8 cellular contexts compared by ENCODE assay signal in genomic region chr11:723120-723883, GRCh38. TPM values are rescaled to one million over a fixed set of nuclear protein-coding genes. Genes with fewer than 3 reads are reported as not detected.
DNase-seq lines count a peak whose midpoint lies in the region; ATAC-seq, FAIRE-seq and TF ChIP-seq lines count a peak whose summit lies in the region.

No MANE protein-coding gene starts in this region.

- TF ChIP-seq EP300 in A549 (IDR thresholded peaks at IDR 0.05) = no peak

- H4K20me1 ChIP-seq in smooth muscle cell (ENCODE audit: low read depth) = peaks cover 17% of the 10 kb centered on the region

- no peak for TF ChIP-seq POLR2A in A549 (IDR thresholded peaks at IDR 0.05; ENCODE audit: low read length)

- peak overlapping the region; percentile 9 for H3K27ac Mint-ChIP-seq in activated T-helper 1 cell treated with anti-CD3 and anti-CD28 coated beads, Interleukin-12 subunit alpha, Interleukin-12 subunit beta, Interleukin-2, Interleukin-4 antibody, amounts not matched to agents 30 ng/mL and 10 ng/mL and 1 ng/mL, durations not matched to agents 14 hours and 24 hours and 36 hours

- H3K9me3 ChIP-seq in A549 (no peaks in the 10 kb centered on the region), smooth muscle cell (replicated peaks; ENCODE audit: low read depth) (no peaks in the 10 kb centered on the region)

- DNase-seq in A549 (ENCODE audit: low read depth in 1 of 2, low spot score in 1 of 2) = peak in 1 of 2 experiments; percentile 67
- peak; percentile 35 for DNase-seq in GDM1 (lab: John Stamatoyannopoulos, UW)
- DNase-seq in NCI-H345 (lab: John Stamatoyannopoulos, UW) = peak; percentile 62
- DNase-seq in activated T-helper 1 cell treated with anti-CD3 and anti-CD28 coated beads, Interleukin-12 subunit alpha, Interleukin-12 subunit beta, Interleukin-2, Interleukin-4 antibody, amounts not matched to agents 30 ng/mL and 10 ng/mL and 1 ng/mL, durations not matched to agents 14 hours and 24 hours and 36 hours (ENCODE audit: low spot score) = peak; percentile 40
- peak; percentile 60 for DNase-seq in germinal center (ENCODE audit: low spot score)
- DNase-seq in smooth muscle cell (lab: John Stamatoyannopoulos, UW; ENCODE audit: unreplicated experiment) = no peak
- DNase-seq in HEK293T (ENCODE audit: extremely low spot score) = no peak

- TF ChIP-seq CTCF in A549 (IDR thresholded peaks at IDR 0.05) = peak; percentile 89
- TF ChIP-seq CTCF in smooth muscle cell (IDR thresholded peaks at IDR 0.05; ENCODE audit: borderline replicate concordance, insufficient read depth, poor library complexity, severe bottlenecking) = peak; percentile 49

- no peaks in the 10 kb centered on the region for H3K36me3 ChIP-seq in smooth muscle cell (ENCODE audit: low read depth)

- no peaks in the 10 kb centered on the region for H3K79me2 ChIP-seq in smooth muscle cell (ENCODE audit: low read depth)

- 49% methylated on average over 6 of the region's 8 CpGs for WGBS in A549 (ENCODE audit: missing lambda C conversion rate)
- WGBS in smooth muscle cell (ENCODE audit: low lambda C conversion rate) = 76% methylated on average over 7 of the region's 8 CpGs

- no peak for FAIRE-seq in A549 (lab: Jason Lieb, UNC)

- no peak overlapping the region for H3K9ac ChIP-seq in smooth muscle cell (ENCODE audit: low read depth)

- no peak overlapping the region for H3K4me3 ChIP-seq in A549
- H3K4me3 ChIP-seq in smooth muscle cell = no peak overlapping the region

- H3K36me3 Mint-ChIP-seq in activated T-helper 1 cell treated with anti-CD3 and anti-CD28 coated beads, Interleukin-12 subunit alpha, Interleukin-12 subunit beta, Interleukin-2, Interleukin-4 antibody, amounts not matched to agents 30 ng/mL and 10 ng/mL and 1 ng/mL, durations not matched to agents 14 hours and 24 hours and 36 hours (ENCODE audit: low read depth) = peaks cover 3% of the 10 kb centered on the region

- intact Hi-C loops in activated T-helper 1 cell treated with anti-CD3 and anti-CD28 coated beads, Interleukin-12 subunit alpha, Interleukin-12 subunit beta, Interleukin-2, Interleukin-4 antibody, amounts not matched to agents 30 ng/mL and 10 ng/mL and 1 ng/mL, durations not matched to agents 14 hours and 24 hours and 36 hours (cut with micrococcal nuclease) = loop anchor here (1.0 to 10.0 kb wide), 6 partner anchors 27 to 279 kb away; partner anchors contain the start of genes ANO9, HRAS and LRRC56

- H3K4me1 ChIP-seq in A549 (peaks cover 40% of the 10 kb centered on the region), smooth muscle cell (ENCODE audit: low read depth) (peaks cover 10% of the 10 kb centered on the region)

- H3K4me2 ChIP-seq in A549 (no peak overlapping the region), smooth muscle cell (no peak overlapping the region)

- peaks cover 23% of the 10 kb centered on the region for H3K27me3 ChIP-seq in smooth muscle cell (ENCODE audit: low read depth)

- H3F3A ChIP-seq in smooth muscle cell (ENCODE audit: low read depth) = no peaks in the 10 kb centered on the region

- ATAC-seq in A549 (peak; percentile 6 to 29; a peak in 3 of 6 replicates), GM21390 (IDR thresholded peaks at IDR 0.05; ENCODE audit: unreplicated experiment) (no peak)

- POLR2A ChIA-PET in A549 (lab: Yijun Ruan, JAX) = no interaction called here
- POLR2A ChIA-PET in HEK293T (lab: Yijun Ruan, JAX) = no interaction called here

- peaks cover 8% of the 10 kb centered on the region for H3K4me1 Mint-ChIP-seq in activated T-helper 1 cell treated with anti-CD3 and anti-CD28 coated beads, Interleukin-12 subunit alpha, Interleukin-12 subunit beta, Interleukin-2, Interleukin-4 antibody, amounts not matched to agents 30 ng/mL and 10 ng/mL and 1 ng/mL, durations not matched to agents 14 hours and 24 hours and 36 hours (ENCODE audit: low read depth)

- peaks cover 25% of the 10 kb centered on the region for H3K27me3 Mint-ChIP-seq in activated T-helper 1 cell treated with anti-CD3 and anti-CD28 coated beads, Interleukin-12 subunit alpha, Interleukin-12 subunit beta, Interleukin-2, Interleukin-4 antibody, amounts not matched to agents 30 ng/mL and 10 ng/mL and 1 ng/mL, durations not matched to agents 14 hours and 24 hours and 36 hours (ENCODE audit: insufficient read depth)

- TF ChIP-seq RAD21 in A549 (conservative IDR thresholded peaks at IDR 0.05 in 1 of 2, IDR thresholded peaks at IDR 0.05 in 1 of 2) = peak; percentile 87 to 90

- CTCF ChIA-PET in A549 (lab: Yijun Ruan, JAX) (interaction anchor here (0.7 to 20.1 kb wide), 32 partner anchors 10 to 191 kb away, joined by 3 to 599 read pairs (median 4); partner anchors contain the start of genes DEAF1, EPS8L2, TALDO1 and TMEM80), HEK293T (lab: Yijun Ruan, JAX) (interaction anchor here (0.6 to 2.0 kb wide), 3 partner anchors 17 to 228 kb away, joined by 3 to 7 read pairs (median 4); no protein-coding TSS in a partner anchor)

- H3K4me3 Mint-ChIP-seq in activated T-helper 1 cell treated with anti-CD3 and anti-CD28 coated beads, Interleukin-12 subunit alpha, Interleukin-12 subunit beta, Interleukin-2, Interleukin-4 antibody, amounts not matched to agents 30 ng/mL and 10 ng/mL and 1 ng/mL, durations not matched to agents 14 hours and 24 hours and 36 hours = peak overlapping the region; percentile 75

- no peaks in the 10 kb centered on the region for H3K9me3 Mint-ChIP-seq in activated T-helper 1 cell treated with anti-CD3 and anti-CD28 coated beads, Interleukin-12 subunit alpha, Interleukin-12 subunit beta, Interleukin-2, Interleukin-4 antibody, amounts not matched to agents 30 ng/mL and 10 ng/mL and 1 ng/mL, durations not matched to agents 14 hours and 24 hours and 36 hours

- H2AFZ ChIP-seq in smooth muscle cell (ENCODE audit: low read depth) = no peak overlapping the region

- H3K27ac ChIP-seq in A549 (0 out of 6 replicates have a peak overlapping the region, but pooled peaks of 1 of the 2 experiments have one; percentile 15), smooth muscle cell (ENCODE audit: low read depth) (no peak overlapping the region)

TF ChIP-seq in HEK293T, 16 proteins besides CTCF, POLR2A, EP300 and RAD21 (continues in another document):
- no peak for TF ChIP-seq NFRKB (IDR thresholded peaks at IDR 0.05)

RNA-seq across cellular contexts. Expression of gene EPS8L2, which starts 17.3 kb away (rescaled TPM):
- 60.7 and 69.9 TPM in 2 replicates for polyA plus RNA-seq in A549 (2011; rRNA removed)
- polyA plus RNA-seq in A549 (2012; cell fraction: cytosol; rRNA removed) = 99.7 and 117 TPM in 2 replicates
- 612 and 775 TPM in 2 replicates for polyA plus RNA-seq in A549 (2012; cell fraction: nucleus; rRNA removed)
- polyA plus RNA-seq in A549 (2017; fragmentation: RNase III; extraction: RNeasy Plus Mini Kit Qiagen cat#74134 plus additional on column Dnase treatment) = 144 to 163 TPM (median 154 TPM) in 3 replicates
- 56.6 and 63.8 TPM in 2 replicates for polyA minus RNA-seq in A549 (2011; rRNA and poly(A)+ RNA removed)
- total RNA-seq in activated T-helper 1 cell treated with anti-CD3 and anti-CD28 coated beads, Interleukin-12 subunit alpha, Interleukin-12 subunit beta, Interleukin-2, Interleukin-4 antibody, amounts not matched to agents 30 ng/mL and 10 ng/mL and 1 ng/mL, durations not matched to agents 14 hours and 24 hours and 36 hours = 16.8 and 20.2 TPM in 2 replicates
- 47.9 and 74.9 TPM in 2 replicates for total RNA-seq in smooth muscle cell
- 37.7 and 133 TPM in 2 replicates for polyA plus RNA-seq in smooth muscle cell

RNA-seq across cellular contexts. Expression of gene TALDO1, which starts 24.0 kb away (rescaled TPM):
- polyA plus RNA-seq in A549 (2011; rRNA removed) = 287 and 296 TPM in 2 replicates
- polyA plus RNA-seq in A549 (2012; cell fraction: cytosol; rRNA removed) = 443 and 463 TPM in 2 replicates
- 406 and 442 TPM in 2 replicates for polyA plus RNA-seq in A549 (2012; cell fraction: nucleus; rRNA removed)
- 386 to 392 TPM (median 391 TPM) in 3 replicates for polyA plus RNA-seq in A549 (2017; fragmentation: RNase III; extraction: RNeasy Plus Mini Kit Qiagen cat#74134 plus additional on column Dnase treatment)
- 132 and 159 TPM in 2 replicates for polyA minus RNA-seq in A549 (2011; rRNA and poly(A)+ RNA removed)
- 269 and 283 TPM in 2 replicates for total RNA-seq in activated T-helper 1 cell treated with anti-CD3 and anti-CD28 coated beads, Interleukin-12 subunit alpha, Interleukin-12 subunit beta, Interleukin-2, Interleukin-4 antibody, amounts not matched to agents 30 ng/mL and 10 ng/mL and 1 ng/mL, durations not matched to agents 14 hours and 24 hours and 36 hours
- total RNA-seq in smooth muscle cell = 100 and 103 TPM in 2 replicates
- polyA plus RNA-seq in smooth muscle cell = 155 and 158 TPM in 2 replicates

RNA-seq across cellular contexts. Expression of gene TMEM80, which starts 27.7 kb away (rescaled TPM):
- polyA plus RNA-seq in A549 (2011; rRNA removed) (15.1 and 15.2 TPM in 2 replicates), A549 (2017; fragmentation: RNase III; extraction: RNeasy Plus Mini Kit Qiagen cat#74134 plus additional on column Dnase treatment) (10.2 to 11.2 TPM (median 10.8 TPM) in 3 replicates), smooth muscle cell (14.3 and 24.3 TPM in 2 replicates)
- polyA plus RNA-seq in A549 (2012; cell fraction: cytosol; rRNA removed) = 14.8 and 17.8 TPM in 2 replicates
- 26.2 and 27.0 TPM in 2 replicates for polyA plus RNA-seq in A549 (2012; cell fraction: nucleus; rRNA removed)
- polyA minus RNA-seq in A549 (2011; rRNA and poly(A)+ RNA removed) = 4.3 and 6.7 TPM in 2 replicates
- 14.2 and 14.7 TPM in 2 replicates for total RNA-seq in activated T-helper 1 cell treated with anti-CD3 and anti-CD28 coated beads, Interleukin-12 subunit alpha, Interleukin-12 subunit beta, Interleukin-2, Interleukin-4 antibody, amounts not matched to agents 30 ng/mL and 10 ng/mL and 1 ng/mL, durations not matched to agents 14 hours and 24 hours and 36 hours
- 5.5 and 9.0 TPM in 2 replicates for total RNA-seq in smooth muscle cell

RNA-seq across cellular contexts. Expression of gene DEAF1, which starts 28.3 kb away (rescaled TPM):
- polyA plus RNA-seq in A549 (2011; rRNA removed) (16.0 and 17.3 TPM in 2 replicates), A549 (2017; fragmentation: RNase III; extraction: RNeasy Plus Mini Kit Qiagen cat#74134 plus additional on column Dnase treatment) (23.5 to 25.8 TPM (median 24.0 TPM) in 3 replicates), smooth muscle cell (39.2 and 61.5 TPM in 2 replicates)
- polyA plus RNA-seq in A549 (2012; cell fraction: cytosol; rRNA removed) = 37.1 and 40.4 TPM in 2 replicates
- polyA plus RNA-seq in A549 (2012; cell fraction: nucleus; rRNA removed) = 54.3 and 74.9 TPM in 2 replicates
- 17.0 and 19.7 TPM in 2 replicates for polyA minus RNA-seq in A549 (2011; rRNA and poly(A)+ RNA removed)
- 72.2 and 72.7 TPM in 2 replicates for total RNA-seq in activated T-helper 1 cell treated with anti-CD3 and anti-CD28 coated beads, Interleukin-12 subunit alpha, Interleukin-12 subunit beta, Interleukin-2, Interleukin-4 antibody, amounts not matched to agents 30 ng/mL and 10 ng/mL and 1 ng/mL, durations not matched to agents 14 hours and 24 hours and 36 hours
- total RNA-seq in smooth muscle cell = 18.7 and 19.0 TPM in 2 replicates

RNA-seq across cellular contexts. Expression of gene GATD1, which starts 54.0 kb away (rescaled TPM):
- polyA plus RNA-seq in A549 (2011; rRNA removed) = 14.5 and 16.8 TPM in 2 replicates
- 82.8 and 96.7 TPM in 2 replicates for polyA plus RNA-seq in A549 (2012; cell fraction: cytosol; rRNA removed)
- 296 and 428 TPM in 2 replicates for polyA plus RNA-seq in A549 (2012; cell fraction: nucleus; rRNA removed)
- 41.9 to 43.5 TPM (median 43.1 TPM) in 3 replicates for polyA plus RNA-seq in A549 (2017; fragmentation: RNase III; extraction: RNeasy Plus Mini Kit Qiagen cat#74134 plus additional on column Dnase treatment)
- polyA minus RNA-seq in A549 (2011; rRNA and poly(A)+ RNA removed) = 8.6 and 9.5 TPM in 2 replicates
- total RNA-seq in activated T-helper 1 cell treated with anti-CD3 and anti-CD28 coated beads, Interleukin-12 subunit alpha, Interleukin-12 subunit beta, Interleukin-2, Interleukin-4 antibody, amounts not matched to agents 30 ng/mL and 10 ng/mL and 1 ng/mL, durations not matched to agents 14 hours and 24 hours and 36 hours = 70.4 and 81.7 TPM in 2 replicates
- total RNA-seq in smooth muscle cell = 12.9 and 18.5 TPM in 2 replicates
- polyA plus RNA-seq in smooth muscle cell = 11.7 and 20.2 TPM in 2 replicates

Comparison
In these comparisons a context has a peak if more than half of its experiments do, and no peak if none do; other contexts are left out.
1. DNase-seq: peak in GDM1 (single experiment), NCI-H345 (single experiment), activated T-helper 1 cell treated with anti-CD3 and anti-CD28 coated beads, Interleukin-12 subunit alpha, Interleukin-12 subunit beta, Interleukin-2, Interleukin-4 antibody, amounts not matched to agents 30 ng/mL and 10 ng/mL and 1 ng/mL, durations not matched to agents 14 hours and 24 hours and 36 hours (single experiment) and germinal center (single experiment); none in smooth muscle cell (single experiment) and HEK293T (single experiment).